ENCODE assay signal across 9 cellular contexts in genomic region chr9:65737096-65737564, GRCh38. TPM values are rescaled to one million over a fixed set of nuclear protein-coding genes. Genes with fewer than 3 reads are reported as not detected.
DNase-seq lines count a peak whose midpoint lies in the region; ATAC-seq and TF ChIP-seq lines count a peak whose summit lies in the region.
"Not testable (repeated sequence)": the region's sequence is repeated elsewhere in the genome, so short reads cannot be mapped to it uniquely, and the experiment has no call there.
"Had no signal": no experiment of that assay in that cellular context is flagged by ENCODE, and none has a peak within 500 bp of the region (broad histone marks: within the 10 kb centered on the region; RNA-seq: fewer than 3 reads in every experiment).

FOXD4L4 (plus strand) TSS chr9:65737146; CDS start chr9:65737146, 0 bp downstream.

- not testable (repeated sequence) for H3K4me1 ChIP-seq in RWPE2 (ENCODE audit: insufficient read depth, poor library complexity, severe bottlenecking); testis

- not testable (repeated sequence) for H3K9me3 Mint-ChIP-seq in activated naive CD8-positive, alpha-beta T cell treated with anti-CD3 and anti-CD28 coated beads, Interleukin-2, amount 50 U/mL, for 24 hours; memory B cell; osteocyte (ENCODE audit: unreplicated experiment)

- not testable (repeated sequence) for H3K4me3 ChIP-seq in RWPE2 (ENCODE audit: severe bottlenecking); testis

- intact Hi-C loops in left ventricle myocardium superior (cut with micrococcal nuclease); testis (cut with DNase I; ENCODE audit: low total_unique reads): not testable (repeated sequence)

- H3K36me3 Mint-ChIP-seq in activated naive CD8-positive, alpha-beta T cell treated with anti-CD3 and anti-CD28 coated beads, Interleukin-2, amount 50 U/mL, for 24 hours (ENCODE audit: low read depth); memory B cell; osteocyte (ENCODE audit: unreplicated experiment): not testable (repeated sequence)

- H3K27ac ChIP-seq in RWPE2 (ENCODE audit: poor library complexity, severe bottlenecking); testis: not testable (repeated sequence)

- H3K27me3 Mint-ChIP-seq in activated naive CD8-positive, alpha-beta T cell treated with anti-CD3 and anti-CD28 coated beads, Interleukin-2, amount 50 U/mL, for 24 hours; memory B cell; osteocyte (ENCODE audit: unreplicated experiment): not testable (repeated sequence)

- not testable (repeated sequence) for H3K9me3 ChIP-seq in RWPE2 (ENCODE audit: severe bottlenecking); testis

- not testable (repeated sequence) for H3K4me1 Mint-ChIP-seq in activated naive CD8-positive, alpha-beta T cell treated with anti-CD3 and anti-CD28 coated beads, Interleukin-2, amount 50 U/mL, for 24 hours; memory B cell; osteocyte (ENCODE audit: unreplicated experiment)

- H3K36me3 ChIP-seq in RWPE2 (ENCODE audit: low read depth); testis (ENCODE audit: low read depth, missing control alignments): not testable (repeated sequence)

- whole genome bisulfite sequencing in testis, 2 donors = 12 to 13% methylated on average over 9 to 20 of the region's 38 CpGs

- H3K27me3 ChIP-seq in RWPE2 (ENCODE audit: insufficient read depth, poor library complexity, severe bottlenecking); testis: not testable (repeated sequence)

- not testable (repeated sequence) for TF ChIP-seq CTCF in RWPE2 (IDR thresholded peaks at IDR 0.05; ENCODE audit: poor library complexity, severe bottlenecking); osteocyte (IDR thresholded peaks at IDR 0.05); testis (IDR thresholded peaks at IDR 0.05)

- ATAC-seq in RWPE2 (ENCODE audit: low read depth); activated naive CD8-positive, alpha-beta T cell treated with anti-CD3 and anti-CD28 coated beads, Interleukin-2, amount 50 U/mL, for 24 hours; left ventricle myocardium superior; memory B cell (ENCODE audit: low read depth): not testable (repeated sequence)

- not testable (repeated sequence) for TF ChIP-seq POLR2A in testis (IDR thresholded peaks at IDR 0.05)

- not testable (repeated sequence) for H3K4me3 Mint-ChIP-seq in activated naive CD8-positive, alpha-beta T cell treated with anti-CD3 and anti-CD28 coated beads, Interleukin-2, amount 50 U/mL, for 24 hours; osteocyte (ENCODE audit: unreplicated experiment)
- H3K4me3 Mint-ChIP-seq in memory B cell = peak within 1 kb of the TSS; percentile 49

- not testable (repeated sequence) for H3K27ac Mint-ChIP-seq in activated naive CD8-positive, alpha-beta T cell treated with anti-CD3 and anti-CD28 coated beads, Interleukin-2, amount 50 U/mL, for 24 hours; memory B cell; osteocyte (ENCODE audit: unreplicated experiment)

- peak; percentile 14 for DNase-seq in RWPE2 (ENCODE audit: low spot score)
- peak; percentile 54 for DNase-seq in activated CD8-positive, alpha-beta memory T cell treated with anti-CD3 and anti-CD28 coated beads for 24 hours
- DNase-seq in activated naive CD8-positive, alpha-beta T cell treated with anti-CD3 and anti-CD28 coated beads, Interleukin-2, amount 50 U/mL, for 24 hours = peak; percentile 3
- peak; percentile 21 for DNase-seq in left ventricle myocardium superior
- DNase-seq in memory B cell (ENCODE audit: low spot score in 2 of 2) = peak in 1 of 2 donors; percentile 9
- DNase-seq in osteocyte (ENCODE audit: extremely low spot score, unreplicated experiment) = peak; percentile 83
- DNase-seq in testis = peak; percentile 13

RNA-seq across cellular contexts. Expression of gene FOXD4L4, which starts in this region (rescaled TPM):
- total RNA-seq in left ventricle myocardium superior = not detected
- total RNA-seq in osteocyte = not detected in 2 replicates
- under 1 TPM in 1 of 2 donors, not detected in 1; 0.62 TPM for total RNA-seq in testis
- polyA plus RNA-seq in testis (ENCODE audit: insufficient read depth, low read depth, low replicate concordance) = not detected
- total RNA-seq: HT-29 had no signal
- polyA plus RNA-seq: CD4-positive, alpha-beta memory T cell had no signal

Comparison
In these comparisons a context has a peak if more than half of its experiments do, and no peak if none do; other contexts are left out.
1. Peak in DNase-seq in left ventricle myocardium superior; RNA of the gene not detected or under 1 TPM.
2. Peak in DNase-seq in osteocyte; RNA of the gene not detected or under 1 TPM.
3. Peak in DNase-seq in testis; RNA of the gene not detected or under 1 TPM.